ENCODE assay signal across 11 cellular contexts in the genomic region with DNA sequence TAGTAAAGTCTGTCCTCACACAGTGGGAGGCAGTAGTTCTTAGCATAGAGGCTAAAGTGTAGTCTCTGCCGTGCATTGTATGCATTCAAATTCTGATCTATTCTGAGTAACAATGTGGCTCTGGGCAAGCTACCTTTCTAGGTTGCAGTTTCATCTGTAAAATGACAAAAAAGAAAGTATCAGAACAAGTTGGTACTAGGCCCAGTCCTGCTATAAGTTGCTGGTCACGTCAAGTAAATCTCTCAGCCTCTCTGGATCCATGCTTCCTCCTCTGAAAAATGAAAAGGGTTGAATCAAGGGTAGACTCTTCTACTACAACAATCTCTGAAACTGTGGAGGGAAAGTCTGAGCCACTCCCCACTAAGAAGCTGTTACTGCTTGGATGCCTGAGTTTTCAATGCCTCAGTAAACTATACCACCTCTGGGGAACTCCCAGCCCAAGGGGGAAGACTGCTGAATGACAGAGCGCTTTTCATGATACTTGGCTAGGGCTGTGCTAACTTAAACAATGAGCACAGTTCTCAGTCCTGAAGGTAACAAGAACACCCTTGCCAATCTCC. TPM values are rescaled to one million over a fixed set of nuclear protein-coding genes. Genes with fewer than 3 reads are reported as not detected.
A peak's percentile ranks its signal among the peaks of the same experiment; 100 is the strongest.
DNase-seq lines count a peak whose midpoint lies in the region; ATAC-seq, FAIRE-seq and TF ChIP-seq lines count a peak whose summit lies in the region.
"Had no signal": no experiment of that assay in that cellular context is flagged by ENCODE, and none has a peak within 500 bp of the region (broad histone marks: within the 10 kb centered on the region; RNA-seq: fewer than 3 reads in every experiment).

No MANE protein-coding gene starts in this region.

- H3K4me3 Mint-ChIP-seq in CD4-positive, CD25-positive, alpha-beta regulatory T cell: no peak overlapping the region
- peak overlapping the region; percentile 22 to 54 for H3K4me3 Mint-ChIP-seq in activated T-cell treated with anti-CD3 and anti-CD28 coated beads, Interleukin-2, amount 50 U/mL, for 72 hours
- H3K4me3 Mint-ChIP-seq in activated naive CD4-positive, alpha-beta T cell treated with anti-CD3 and anti-CD28 coated beads, Interleukin-2, amount 10 ng/mL, durations not matched to agents 7 days and 5 days: no peak overlapping the region

- H3K27ac Mint-ChIP-seq in CD4-positive, CD25-positive, alpha-beta regulatory T cell: no peak overlapping the region
- peak overlapping the region; percentile 77 for H3K27ac Mint-ChIP-seq in activated T-cell treated with anti-CD3 and anti-CD28 coated beads, Interleukin-2, amount 50 U/mL, for 72 hours
- H3K27ac Mint-ChIP-seq in activated naive CD4-positive, alpha-beta T cell treated with anti-CD3 and anti-CD28 coated beads, Interleukin-2, amount 10 ng/mL, durations not matched to agents 7 days and 5 days: no peak overlapping the region

- no peaks in the 10 kb centered on the region for H3K4me1 ChIP-seq in CD4-positive, CD25-positive, alpha-beta regulatory T cell (ENCODE audit: control insufficient read depth, insufficient read depth, low read length, poor library complexity, severe bottlenecking)

- H3K36me3 Mint-ChIP-seq in CD4-positive, CD25-positive, alpha-beta regulatory T cell: no peaks in the 10 kb centered on the region
- H3K36me3 Mint-ChIP-seq in activated T-cell treated with anti-CD3 and anti-CD28 coated beads, Interleukin-2, amount 50 U/mL, for 72 hours (ENCODE audit: insufficient read depth in 2 of 2): no peaks in the 10 kb centered on the region
- no peaks in the 10 kb centered on the region for H3K36me3 Mint-ChIP-seq in activated naive CD4-positive, alpha-beta T cell treated with anti-CD3 and anti-CD28 coated beads, Interleukin-2, amount 10 ng/mL, durations not matched to agents 7 days and 5 days

- no peaks in the 10 kb centered on the region for H3K9me3 Mint-ChIP-seq in CD4-positive, CD25-positive, alpha-beta regulatory T cell
- H3K9me3 Mint-ChIP-seq in activated T-cell treated with anti-CD3 and anti-CD28 coated beads, Interleukin-2, amount 50 U/mL, for 72 hours: no peaks in the 10 kb centered on the region
- no peaks in the 10 kb centered on the region for H3K9me3 Mint-ChIP-seq in activated naive CD4-positive, alpha-beta T cell treated with anti-CD3 and anti-CD28 coated beads, Interleukin-2, amount 10 ng/mL, durations not matched to agents 7 days and 5 days

- TF ChIP-seq CTCF in D721Med (IDR thresholded peaks at IDR 0.05; ENCODE audit: insufficient read depth, missing control alignments): no peak

- no peak for DNase-seq in CD4-positive, CD25-positive, alpha-beta regulatory T cell
- peak; percentile 35 to 41 for DNase-seq in activated T-cell treated with anti-CD3 and anti-CD28 coated beads, Interleukin-2, amount 50 U/mL, for 72 hours
- no peak for DNase-seq in H54 (ENCODE audit: insufficient read length, low spot score)
- DNase-seq in NCI-H2227 treated with DMSO at 0.1 percent for 48 hours (lab: John Stamatoyannopoulos, UW): no peak
- DNase-seq in D721Med (ENCODE audit: insufficient read length, low spot score): no peak
- DNase-seq in activated naive CD4-positive, alpha-beta T cell treated with anti-CD3 and anti-CD28 coated beads, Interleukin-2, amount 10 ng/mL, durations not matched to agents 7 days and 5 days: no peak
- DNase-seq: DMS153, left cardiac atrium, NCI-H510A had no signal

- no peaks in the 10 kb centered on the region for H3K36me3 ChIP-seq in CD4-positive, CD25-positive, alpha-beta regulatory T cell (ENCODE audit: control insufficient read depth, insufficient read depth, low read length)

- no peaks in the 10 kb centered on the region for H3K27me3 Mint-ChIP-seq in CD4-positive, CD25-positive, alpha-beta regulatory T cell
- no peaks in the 10 kb centered on the region for H3K27me3 Mint-ChIP-seq in activated T-cell treated with anti-CD3 and anti-CD28 coated beads, Interleukin-2, amount 50 U/mL, for 72 hours (ENCODE audit: low read depth)
- H3K27me3 Mint-ChIP-seq in activated naive CD4-positive, alpha-beta T cell treated with anti-CD3 and anti-CD28 coated beads, Interleukin-2, amount 10 ng/mL, durations not matched to agents 7 days and 5 days: peaks cover 4% of the 10 kb centered on the region

- H3K4me3 ChIP-seq in CD4-positive, CD25-positive, alpha-beta regulatory T cell (ENCODE audit: low read depth, low read length): no peak overlapping the region

- FAIRE-seq in H54 (lab: Jason Lieb, UNC) (no peak), D721Med (lab: Jason Lieb, UNC) (no peak)

- CTCF ChIA-PET in activated naive CD4-positive, alpha-beta T cell treated with anti-CD3 and anti-CD28 coated beads, Interleukin-2, amount 10 ng/mL, durations not matched to agents 7 days and 5 days (lab: Charles Lee): interaction anchor here (1.0 to 3.2 kb wide), 7 partner anchors 16 to 66 kb away, joined by 3 to 19 read pairs (median 4); no protein-coding TSS in a partner anchor

- H3K27me3 ChIP-seq in CD4-positive, CD25-positive, alpha-beta regulatory T cell (ENCODE audit: control insufficient read depth, insufficient read depth, low read length): no peaks in the 10 kb centered on the region

- H3K27ac ChIP-seq in CD4-positive, CD25-positive, alpha-beta regulatory T cell (ENCODE audit: insufficient read depth, low read length, poor library complexity, severe bottlenecking): no peak overlapping the region

- no peak for TF ChIP-seq POLR2A in H54 (IDR thresholded peaks at IDR 0.05; ENCODE audit: low read depth, low read length)

- peaks cover 0 to 4% (median 1%) of the 10 kb centered on the region in 4 donors for H3K4me1 Mint-ChIP-seq in CD4-positive, CD25-positive, alpha-beta regulatory T cell
- H3K4me1 Mint-ChIP-seq in activated T-cell treated with anti-CD3 and anti-CD28 coated beads, Interleukin-2, amount 50 U/mL, for 72 hours (ENCODE audit: low read depth): peaks cover 14% of the 10 kb centered on the region
- H3K4me1 Mint-ChIP-seq in activated naive CD4-positive, alpha-beta T cell treated with anti-CD3 and anti-CD28 coated beads, Interleukin-2, amount 10 ng/mL, durations not matched to agents 7 days and 5 days: no peaks in the 10 kb centered on the region

- H3K9me3 ChIP-seq in CD4-positive, CD25-positive, alpha-beta regulatory T cell (ENCODE audit: control insufficient read depth in 2 of 2, low read length in 2 of 2): no peaks in the 10 kb centered on the region

- peak; percentile 31 for ATAC-seq in CD4-positive, CD25-positive, alpha-beta regulatory T cell (ENCODE audit: low read depth in 2 of 2)
- ATAC-seq in GM19324 (IDR thresholded peaks at IDR 0.05; ENCODE audit: low FRiP score, unreplicated experiment) (peak; percentile 86), HG03060 (IDR thresholded peaks at IDR 0.05; ENCODE audit: low read depth, unreplicated experiment) (peak; percentile 77)
- ATAC-seq in activated T-cell treated with anti-CD3 and anti-CD28 coated beads, Interleukin-2, amount 50 U/mL, for 72 hours (replicated peaks in 1 of 2): peak; percentile 91 to 92
- ATAC-seq: left cardiac atrium had no signal

RNA-seq across cellular contexts. Expression of gene SPARC, which starts 34.5 kb away (rescaled TPM):
- 34.6 TPM for total RNA-seq in CD4-positive, CD25-positive, alpha-beta regulatory T cell
- polyA plus RNA-seq in CD4-positive, CD25-positive, alpha-beta regulatory T cell: not detected
- not detected for total RNA-seq in activated T-cell treated with anti-CD3 and anti-CD28 coated beads, Interleukin-2, amount 50 U/mL, for 72 hours

RNA-seq across cellular contexts. Expression of gene ATOX1, which starts 37.3 kb away (rescaled TPM):
- total RNA-seq in CD4-positive, CD25-positive, alpha-beta regulatory T cell: 19.6 TPM
- polyA plus RNA-seq in CD4-positive, CD25-positive, alpha-beta regulatory T cell: 10 to 100 TPM; 70.5 to 98.3 (median 76.7) TPM
- total RNA-seq in activated T-cell treated with anti-CD3 and anti-CD28 coated beads, Interleukin-2, amount 50 U/mL, for 72 hours: 10 to 100 TPM; 56.1 to 68.0 TPM

RNA-seq across cellular contexts. Expression of gene G3BP1, which starts 50.6 kb away (rescaled TPM):
- total RNA-seq in CD4-positive, CD25-positive, alpha-beta regulatory T cell: 108 TPM
- 100 to 1,000 TPM; 176 to 199 (median 184) TPM for polyA plus RNA-seq in CD4-positive, CD25-positive, alpha-beta regulatory T cell
- 100 to 1,000 TPM; 133 to 157 TPM for total RNA-seq in activated T-cell treated with anti-CD3 and anti-CD28 coated beads, Interleukin-2, amount 50 U/mL, for 72 hours

Comparison
In these comparisons a context has a peak if more than half of its experiments do, and no peak if none do; other contexts are left out.
1. ATAC-seq: peak in every context shown above with its lines; median percentile 92 in activated T-cell treated with anti-CD3 and anti-CD28 coated beads, Interleukin-2, amount 50 U/mL, for 72 hours; 86 in GM19324; 77 in HG03060; 31 in CD4-positive, CD25-positive, alpha-beta regulatory T cell.
2. DNase-seq: peak in activated T-cell treated with anti-CD3 and anti-CD28 coated beads, Interleukin-2, amount 50 U/mL, for 72 hours (2 of 2); none in CD4-positive, CD25-positive, alpha-beta regulatory T cell (0 of 3), H54 (single experiment), NCI-H2227 treated with DMSO at 0.1 percent for 48 hours (single experiment), D721Med (single experiment) and activated naive CD4-positive, alpha-beta T cell treated with anti-CD3 and anti-CD28 coated beads, Interleukin-2, amount 10 ng/mL, durations not matched to agents 7 days and 5 days (single experiment).
3. H3K4me3 Mint-ChIP-seq: peak in activated T-cell treated with anti-CD3 and anti-CD28 coated beads, Interleukin-2, amount 50 U/mL, for 72 hours (2 of 2); none in CD4-positive, CD25-positive, alpha-beta regulatory T cell (0 of 4) and activated naive CD4-positive, alpha-beta T cell treated with anti-CD3 and anti-CD28 coated beads, Interleukin-2, amount 10 ng/mL, durations not matched to agents 7 days and 5 days (single experiment).
4. RNA of gene SPARC, which starts 34.5 kb away (total RNA-seq): 34.6 TPM in CD4-positive, CD25-positive, alpha-beta regulatory T cell (single experiment); not detected in activated T-cell treated with anti-CD3 and anti-CD28 coated beads, Interleukin-2, amount 50 U/mL, for 72 hours; every median in the first group is over 10 times any median in the second.